24 cellular contexts compared by ENCODE assay signal in genomic region chr3:7469866-7470265, GRCh38.
"Had no signal": no experiment of that assay in that cellular context is flagged by ENCODE, and none has a peak within 500 bp of the region (broad histone marks: within the 10 kb centered on the region; RNA-seq: fewer than 3 reads in every experiment).

No MANE protein-coding gene starts in this region.

- H3K36me3 ChIP-seq: colonic mucosa, esophagus muscularis mucosa, esophagus squamous epithelium, gastrocnemius medialis, gastroesophageal sphincter, heart left ventricle, heart right ventricle had no signal

- H3K27ac ChIP-seq: colonic mucosa, coronary artery, dorsolateral prefrontal cortex, epithelial cell of prostate, esophagus muscularis mucosa, esophagus squamous epithelium, foreskin keratinocyte, gastrocnemius medialis, gastroesophageal sphincter, heart left ventricle had no signal

- H3K4me3 Mint-ChIP-seq: dendritic cell treated with granulocyte-macrophage colony-stimulating factor and Interleukin-4, amounts not matched to agents 40 ng/mL and 50 ng/mL, for 4 days; effector memory CD8-positive, alpha-beta T cell; endodermal cell had no signal

- ATAC-seq: effector memory CD8-positive, alpha-beta T cell; esophagus mucosa; foreskin keratinocyte; gastrocnemius medialis; gastroesophageal sphincter; heart right ventricle had no signal

- DNase-seq: colonic mucosa; cortex of kidney; dermis blood vessel endothelial cell; dorsolateral prefrontal cortex; effector CD4-positive, alpha-beta T cell; effector CD8-positive, alpha-beta T cell; effector memory CD4-positive, alpha-beta T cell; effector memory CD8-positive, alpha-beta T cell; endodermal cell; erythroblast; esophagus squamous epithelium; foreskin fibroblast; foreskin keratinocyte; foreskin melanocyte; gastrocnemius medialis; glutamatergic neuron; heart left ventricle; heart right ventricle had no signal

- H3K9me3 ChIP-seq: colonic mucosa, esophagus muscularis mucosa, esophagus squamous epithelium, gastrocnemius medialis, gastroesophageal sphincter, heart left ventricle, heart right ventricle had no signal

- H3K4me3 ChIP-seq: colonic mucosa, coronary artery, dorsolateral prefrontal cortex, esophagus muscularis mucosa, esophagus squamous epithelium, gastrocnemius medialis, gastroesophageal sphincter, heart left ventricle, heart right ventricle had no signal

- H3K4me1 ChIP-seq: colonic mucosa, esophagus muscularis mucosa, esophagus squamous epithelium, foreskin keratinocyte, gastrocnemius medialis, gastroesophageal sphincter, heart left ventricle had no signal

- H3K27me3 ChIP-seq: colonic mucosa, dorsolateral prefrontal cortex, esophagus muscularis mucosa, esophagus squamous epithelium, foreskin keratinocyte, gastrocnemius medialis, gastroesophageal sphincter, heart left ventricle, heart right ventricle had no signal

- H3K27ac Mint-ChIP-seq: dendritic cell treated with granulocyte-macrophage colony-stimulating factor and Interleukin-4, amounts not matched to agents 40 ng/mL and 50 ng/mL, for 4 days; effector memory CD8-positive, alpha-beta T cell; endodermal cell had no signal

- H3K27me3 Mint-ChIP-seq: dendritic cell treated with granulocyte-macrophage colony-stimulating factor and Interleukin-4, amounts not matched to agents 40 ng/mL and 50 ng/mL, for 4 days; effector memory CD8-positive, alpha-beta T cell had no signal

- H3K9me3 Mint-ChIP-seq: dendritic cell treated with granulocyte-macrophage colony-stimulating factor and Interleukin-4, amounts not matched to agents 40 ng/mL and 50 ng/mL, for 4 days; endodermal cell had no signal
